ENCODE assay signal across 18 cellular contexts in genomic region chr16:7334801-7335560, GRCh38. TPM values are rescaled to one million over a fixed set of nuclear protein-coding genes. Genes with fewer than 3 reads are reported as not detected.
"Had no signal": no experiment of that assay in that cellular context is flagged by ENCODE, and none has a peak within 500 bp of the region (broad histone marks: within the 10 kb centered on the region; RNA-seq: fewer than 3 reads in every experiment).

No MANE protein-coding gene starts in this region.

- H2AFZ ChIP-seq: neural progenitor cell had no signal

- H3K9ac ChIP-seq: neural progenitor cell had no signal

- H3K4me3 Mint-ChIP-seq: activated B cell treated with CpG ODN at 0.5 μM for 24 hours; activated CD4-positive, alpha-beta memory T cell treated with anti-CD3 and anti-CD28 coated beads for 36 hours; activated naive CD8-positive, alpha-beta T cell; effector memory CD8-positive, alpha-beta T cell; naive B cell; neural progenitor cell had no signal

- DNase-seq: activated B cell treated with CpG ODN at 0.5 μM for 24 hours; activated CD4-positive, alpha-beta memory T cell treated with anti-CD3 and anti-CD28 coated beads for 36 hours; activated CD4-positive, alpha-beta T cell treated with anti-CD3 and anti-CD28 coated beads for 4 hours; activated T-cell treated with anti-CD3 and anti-CD28 coated beads for 4 hours; effector memory CD8-positive, alpha-beta T cell; esophagus squamous epithelium; hypothalamus; islet precursor cell; naive B cell; pancreas; stimulated activated CD4-positive, alpha-beta T cell treated with anti-CD3 and anti-CD28 coated beads, Interleukin-2, amount 100 ng/mL, for 24 hours; stimulated activated naive CD8-positive, alpha-beta T cell treated with anti-CD3 and anti-CD28 coated beads, Interleukin-15, Interleukin-2, amounts not matched to agents 100 U/mL and 50 U/mL, for 24 hours; substantia nigra; tibial artery had no signal

- H3K9me3 Mint-ChIP-seq: activated B cell treated with CpG ODN at 0.5 μM for 24 hours, naive B cell, neural progenitor cell had no signal

- ATAC-seq: effector memory CD8-positive, alpha-beta T cell; pancreas; stimulated activated naive CD8-positive, alpha-beta T cell treated with anti-CD3 and anti-CD28 coated beads, Interleukin-15, Interleukin-2, amounts not matched to agents 100 U/mL and 50 U/mL, for 24 hours had no signal

- H3K36me3 ChIP-seq: esophagus squamous epithelium, neural progenitor cell, pancreas, tibial artery had no signal

- H3K27me3 Mint-ChIP-seq: activated B cell treated with CpG ODN at 0.5 μM for 24 hours; activated CD4-positive, alpha-beta memory T cell treated with anti-CD3 and anti-CD28 coated beads for 36 hours; activated naive CD8-positive, alpha-beta T cell; effector memory CD8-positive, alpha-beta T cell; naive B cell had no signal

- H3K27ac ChIP-seq: esophagus squamous epithelium, neural progenitor cell, pancreas, tibial artery had no signal

- H3K27ac Mint-ChIP-seq: activated B cell treated with CpG ODN at 0.5 μM for 24 hours; activated CD4-positive, alpha-beta memory T cell treated with anti-CD3 and anti-CD28 coated beads for 36 hours; activated naive CD8-positive, alpha-beta T cell; effector memory CD8-positive, alpha-beta T cell; naive B cell; neural progenitor cell had no signal

- H3K4me2 ChIP-seq: neural progenitor cell had no signal

- H3K9me3 ChIP-seq: esophagus squamous epithelium, pancreas, tibial artery had no signal

- H3K36me3 Mint-ChIP-seq: activated CD4-positive, alpha-beta memory T cell treated with anti-CD3 and anti-CD28 coated beads for 36 hours; activated naive CD8-positive, alpha-beta T cell; naive B cell; neural progenitor cell had no signal

- H3K4me1 Mint-ChIP-seq: activated B cell treated with CpG ODN at 0.5 μM for 24 hours, naive B cell had no signal

- H3K27me3 ChIP-seq: esophagus squamous epithelium, neural progenitor cell, pancreas, tibial artery had no signal

- H3K4me1 ChIP-seq: esophagus squamous epithelium, pancreas, tibial artery had no signal

- H3K4me3 ChIP-seq: esophagus squamous epithelium, neural progenitor cell, pancreas, tibial artery had no signal

RNA-seq across cellular contexts. Expression of gene RBFOX1, which starts 2.3 kb away (rescaled TPM):
- total RNA-seq: activated B cell treated with CpG ODN at 0.5 μM for 24 hours; activated CD4-positive, alpha-beta memory T cell treated with anti-CD3 and anti-CD28 coated beads for 36 hours; dermis microvascular lymphatic vessel endothelial cell; esophagus squamous epithelium; lung microvascular endothelial cell had no signal
